In genomic region chr6:43220439-43220951, GRCh38 we compare ENCODE assay signal across 1 cellular context.
TF ChIP-seq lines count a peak whose summit lies in the region.

No MANE protein-coding gene starts in this region.

TF ChIP-seq in GM12878, 131 proteins besides CTCF, POLR2A, EP300 and RAD21:
- TF ChIP-seq JUND (IDR thresholded peaks at IDR 0.05; ENCODE audit: low read depth, low read length) = no peak
- no peak for TF ChIP-seq FOXK2 (IDR thresholded peaks at IDR 0.05)
- TF ChIP-seq RFX5 (IDR thresholded peaks at IDR 0.05; ENCODE audit: low read depth, low read length) = no peak
- TF ChIP-seq ZNF384 (IDR thresholded peaks at IDR 0.05; ENCODE audit: borderline replicate concordance, low read depth, low read length) = no peak
- no peak for TF ChIP-seq SP1 (IDR thresholded peaks at IDR 0.05; ENCODE audit: low read depth, low read length)
- TF ChIP-seq CREM (IDR thresholded peaks at IDR 0.05; ENCODE audit: low read depth) = no peak
